18 cellular contexts compared by ENCODE assay signal in the genomic region with DNA sequence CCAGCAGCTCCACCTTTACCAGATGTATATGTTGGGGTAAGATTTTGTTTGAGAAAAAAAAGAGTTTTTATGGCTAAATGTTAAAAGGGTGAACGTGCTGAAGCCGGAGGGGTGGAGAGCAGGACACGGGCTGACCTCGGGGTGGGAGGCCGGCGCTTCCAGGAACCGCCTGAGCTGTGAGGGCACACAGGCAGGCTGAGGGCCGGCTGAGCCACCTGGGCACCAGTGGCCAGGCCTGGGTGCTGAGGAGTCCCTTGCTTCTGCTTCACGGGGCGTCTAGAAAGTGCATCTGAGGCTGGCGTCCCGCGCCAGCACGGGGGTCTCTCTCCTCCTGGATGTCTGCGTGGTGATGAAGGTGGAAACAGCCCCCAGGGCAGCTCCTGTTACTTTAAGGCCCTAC. TPM values are rescaled to one million over a fixed set of nuclear protein-coding genes. Genes with fewer than 3 reads are reported as not detected.
DNase-seq lines count a peak whose midpoint lies in the region; ATAC-seq and TF ChIP-seq lines count a peak whose summit lies in the region.
"Had no signal": no experiment of that assay in that cellular context is flagged by ENCODE, and none has a peak within 500 bp of the region (broad histone marks: within the 10 kb centered on the region; RNA-seq: fewer than 3 reads in every experiment).

No MANE protein-coding gene starts in this region.

- H3K9me3 ChIP-seq in left ventricle myocardium inferior (replicated peaks) (peaks cover 22% of the 10 kb centered on the region), left lung (peaks cover 0 to 16% of the 10 kb centered on the region in 2 donors), skeletal muscle satellite cell (replicated peaks; ENCODE audit: low read length) (peaks cover 8% of the 10 kb centered on the region), aorta (ENCODE audit: control insufficient read depth, low read length) (no peaks in the 10 kb centered on the region)
- H3K9me3 ChIP-seq: colonic mucosa had no signal

- DNase-seq in left ventricle myocardium inferior (no peak), left cardiac atrium (no peak), left lung (no peak), aorta (peak in 1 of 2 donors; percentile 48), midbrain (lab: John Stamatoyannopoulos, UW) (no peak)
- no peak for DNase-seq in activated CD4-positive, alpha-beta T cell treated with anti-CD3 and anti-CD28 coated beads for 48 hours
- DNase-seq: activated CD4-positive, alpha-beta T cell treated with anti-CD3 and anti-CD28 coated beads, Interleukin-2, amount 10 ng/mL, durations not matched to agents 7 days and 5 days; activated naive CD4-positive, alpha-beta T cell; glutamatergic neuron; KG1; natural killer cell; NCI-H1105; NCI-H748 treated with DMSO at 0.1 percent for 48 hours; PC-3 had no signal

- no peaks in the 10 kb centered on the region for H3K36me3 ChIP-seq in left ventricle myocardium inferior
- no peaks in the 10 kb centered on the region for H3K36me3 ChIP-seq in left lung
- H3K36me3 ChIP-seq in skeletal muscle satellite cell (ENCODE audit: insufficient read depth, low read length): no peaks in the 10 kb centered on the region
- H3K36me3 ChIP-seq in aorta (ENCODE audit: control insufficient read depth in 1 of 2, insufficient read depth in 2 of 2, low read length in 1 of 2): no peaks in the 10 kb centered on the region
- H3K36me3 ChIP-seq: colonic mucosa had no signal

- H3K4me3 ChIP-seq in left ventricle myocardium inferior: peak overlapping the region; percentile 17
- H3K4me3 ChIP-seq in left lung: no peak overlapping the region
- peak overlapping the region; percentile 56 for H3K4me3 ChIP-seq in skeletal muscle satellite cell (ENCODE audit: low read length)
- H3K4me3 ChIP-seq in aorta (ENCODE audit: low read length in 2 of 2): no peak overlapping the region
- H3K4me3 ChIP-seq: colonic mucosa, lung had no signal

- WGBS in aorta, 2 donors: 87 to 91% methylated on average over 15 of the region's 15 CpGs

- TF ChIP-seq CTCF in left ventricle myocardium inferior (IDR thresholded peaks at IDR 0.05; ENCODE audit: borderline replicate concordance) (no peak), left lung (IDR thresholded peaks at IDR 0.05) (no peak)

- H3K27ac ChIP-seq in left ventricle myocardium inferior (replicated peaks) (peak overlapping the region; percentile 50), left lung (peak overlapping the region; percentile 73 to 76), aorta (ENCODE audit: low read depth in 1 of 2, low read length in 2 of 2) (peak overlapping the region in 1 of 2 donors; percentile 46)
- H3K27ac ChIP-seq: colonic mucosa had no signal

- H3K4me1 ChIP-seq in left ventricle myocardium inferior: peaks cover 13% of the 10 kb centered on the region
- peaks cover 11 to 24% of the 10 kb centered on the region in 2 donors for H3K4me1 ChIP-seq in left lung
- peaks cover 23% of the 10 kb centered on the region for H3K4me1 ChIP-seq in skeletal muscle satellite cell (ENCODE audit: control insufficient read depth, insufficient read depth, low read length)
- no peaks in the 10 kb centered on the region for H3K4me1 ChIP-seq in aorta (ENCODE audit: control insufficient read depth in 1 of 2, insufficient read depth in 2 of 2, low read length in 2 of 2)
- H3K4me1 ChIP-seq: colonic mucosa had no signal

- intact Hi-C loops in left ventricle myocardium inferior (cut with micrococcal nuclease) (no loop called here), left cardiac atrium (cut with DNase I) (no loop called here), left lung (cut with DNase I) (no loop called here), aorta (cut with DNase I) (no loop called here)

- H3K9ac ChIP-seq in skeletal muscle satellite cell (ENCODE audit: low read depth, low read length): peak overlapping the region; percentile 82

- peak overlapping the region; percentile 75 for H3K4me2 ChIP-seq in skeletal muscle satellite cell (ENCODE audit: low read length)

- H3K27me3 ChIP-seq in left ventricle myocardium inferior (ENCODE audit: low read depth) (no peaks in the 10 kb centered on the region), left lung (no peaks in the 10 kb centered on the region), skeletal muscle satellite cell (ENCODE audit: control insufficient read depth, insufficient read depth, low read length) (no peaks in the 10 kb centered on the region), aorta (ENCODE audit: control insufficient read depth in 1 of 2, insufficient read depth in 2 of 2, low read length in 1 of 2) (no peaks in the 10 kb centered on the region)
- H3K27me3 ChIP-seq: colonic mucosa had no signal

- ATAC-seq in left cardiac atrium: no peak
- peak; percentile 7 for ATAC-seq in left lung
- peak; percentile 9 for ATAC-seq in aorta (ENCODE audit: low FRiP score)
- no peak for ATAC-seq in GM21619 (IDR thresholded peaks at IDR 0.05; ENCODE audit: unreplicated experiment)
- ATAC-seq: natural killer cell, PC-3 had no signal

RNA-seq across cellular contexts. Expression of gene ADARB1, which starts 33.6 kb away (rescaled TPM):
- total RNA-seq in left ventricle myocardium inferior: 15.5 TPM
- 10 to 100 TPM; 20.6 to 21.7 TPM for total RNA-seq in left cardiac atrium
- total RNA-seq in left lung: 10 to 100 TPM; 30.4 to 53.4 TPM
- total RNA-seq in skeletal muscle satellite cell (2012; rRNA removed): 2.5 and 7.4 TPM in 2 replicates
- total RNA-seq in aorta: 100 to 1,000 TPM in 1 of 2 donors, 10 to 100 TPM in 1; 87.9 to 224 TPM
- polyA plus RNA-seq in aorta: 10 to 100 TPM; 54.7 to 93.3 TPM

Comparison
In these comparisons a context has a peak if more than half of its experiments do, and no peak if none do; other contexts are left out.
1. H3K4me3 ChIP-seq: peak in left ventricle myocardium inferior (single experiment) and skeletal muscle satellite cell (single experiment); none in left lung (0 of 2) and aorta (0 of 2).
2. ATAC-seq: peak in left lung (single experiment) and aorta (single experiment); none in left cardiac atrium (0 of 2) and GM21619 (single experiment).